16 cellular contexts compared by ENCODE assay signal in genomic region chr9:27338527-27338903, GRCh38. TPM values are rescaled to one million over a fixed set of nuclear protein-coding genes. Genes with fewer than 3 reads are reported as not detected.
DNase-seq lines count a peak whose midpoint lies in the region; ATAC-seq and TF ChIP-seq lines count a peak whose summit lies in the region.
"Had no signal": no experiment of that assay in that cellular context is flagged by ENCODE, and none has a peak within 500 bp of the region (broad histone marks: within the 10 kb centered on the region; RNA-seq: fewer than 3 reads in every experiment).

No MANE protein-coding gene starts in this region.

- DNase-seq in caudate nucleus (lab: John Stamatoyannopoulos, UW): peak in 10 of 61 donors; percentile 21 to 73 (median 42)
- no peak for DNase-seq in right cardiac atrium
- DNase-seq in ovary: no peak
- no peak for DNase-seq in transverse colon
- no peak for DNase-seq in DMS79 treated with DMSO at 0.1 percent for 48 hours (lab: John Stamatoyannopoulos, UW)
- DNase-seq: effector CD4-positive, alpha-beta T cell; GM23248; stimulated activated CD4-positive, alpha-beta T cell treated with anti-CD3 and anti-CD28 coated beads, Interleukin-12 subunit alpha, Interleukin-12 subunit beta, amount 100 ng/mL, for 4 hours; T-cell had no signal

- no peak for TF ChIP-seq EP300 in ovary (IDR thresholded peaks at IDR 0.05)
- TF ChIP-seq EP300 in transverse colon (IDR thresholded peaks at IDR 0.05; ENCODE audit: low read depth): no peak

- no peak for TF ChIP-seq POLR2A in ovary (IDR thresholded peaks at IDR 0.05)
- TF ChIP-seq POLR2A in transverse colon (IDR thresholded peaks at IDR 0.05): no peak

- H3K4me3 ChIP-seq in right cardiac atrium (ENCODE audit: low read length) (no peak overlapping the region), ovary (no peak overlapping the region), transverse colon (no peak overlapping the region)
- H3K4me3 ChIP-seq: BLaER1, GM23248, lung had no signal

- H3K9me3 ChIP-seq in right cardiac atrium (ENCODE audit: control insufficient read depth, low read length) (no peaks in the 10 kb centered on the region), ovary (no peaks in the 10 kb centered on the region), transverse colon (no peaks in the 10 kb centered on the region)

- in situ Hi-C loops in transverse colon (cut with MboI; ENCODE audit: low pct_ligation_motif_present in 1 of 4, low pct_unique_long_range_greater_than_20kb in 1 of 4, low sequenced_read_pairs in 3 of 4): loop anchor here in 1 of 4 donors (10.0 kb wide), 1 partner anchor 206 kb away; no protein-coding TSS in a partner anchor

- H3K27me3 ChIP-seq in right cardiac atrium (ENCODE audit: control insufficient read depth, insufficient read depth): no peaks in the 10 kb centered on the region
- no peaks in the 10 kb centered on the region for H3K27me3 ChIP-seq in ovary
- no peaks in the 10 kb centered on the region for H3K27me3 ChIP-seq in transverse colon
- H3K27me3 ChIP-seq: BLaER1 had no signal

- intact Hi-C loops in right cardiac atrium (cut with DNase I) (loop anchor here in 2 of 4 donors (5.0 to 10.0 kb wide), 2 partner anchors 186 to 214 kb away; partner anchors contain the start of genes IFNK (in 1 of the 2) and MOB3B (in 1 of the 2)), ovary (cut with DNase I) (loop anchor here (2.0 to 5.0 kb wide), 4 partner anchors 98 to 199 kb away; partner anchors contain the start of gene MOB3B (in 3 of the 4)), transverse colon (cut with DNase I; ENCODE audit: low total_unique reads) (no loop called here)

- H3K36me3 ChIP-seq in ovary: no peaks in the 10 kb centered on the region
- no peaks in the 10 kb centered on the region for H3K36me3 ChIP-seq in transverse colon
- H3K36me3 ChIP-seq: BLaER1 had no signal

- H3K4me1 ChIP-seq in right cardiac atrium (ENCODE audit: control insufficient read depth, insufficient read depth, low read length): peaks cover 11% of the 10 kb centered on the region
- H3K4me1 ChIP-seq in ovary (ENCODE audit: insufficient read depth): peaks cover 37% of the 10 kb centered on the region
- peaks cover 25 to 64% (median 37%) of the 10 kb centered on the region in 4 donors for H3K4me1 ChIP-seq in transverse colon

- no peak for TF ChIP-seq CTCF in ovary (IDR thresholded peaks at IDR 0.05)
- no peak for TF ChIP-seq CTCF in transverse colon (IDR thresholded peaks at IDR 0.05)

- WGBS in right cardiac atrium: 38% methylated on average over 9 of the region's 9 CpGs
- 5 to 26% (median 6%) methylated on average over 9 of the region's 9 CpGs for WGBS in ovary, 3 donors
- 61% methylated on average over 9 of the region's 9 CpGs; no CpG with 5 or more reads in 1 of the 2 donors for WGBS in transverse colon (ENCODE audit: low coverage in 1 of 2), 2 donors

- ATAC-seq in right cardiac atrium: peak; percentile 9 to 23
- ATAC-seq in GM21786 (IDR thresholded peaks at IDR 0.05; ENCODE audit: unreplicated experiment): no peak
- ATAC-seq in HG03108 (IDR thresholded peaks at IDR 0.05; ENCODE audit: unreplicated experiment): no peak
- ATAC-seq in GM21528 (IDR thresholded peaks at IDR 0.05; ENCODE audit: low FRiP score, unreplicated experiment): no peak
- ATAC-seq: T-cell had no signal

- peak overlapping the region; percentile 76 for H3K27ac ChIP-seq in caudate nucleus (ENCODE audit: low read depth, low read length)
- no peak overlapping the region for H3K27ac ChIP-seq in right cardiac atrium (ENCODE audit: low read length)
- peak overlapping the region; percentile 57 to 72 for H3K27ac ChIP-seq in ovary
- H3K27ac ChIP-seq in transverse colon: peak overlapping the region; percentile 57 to 71 (median 70)
- H3K27ac ChIP-seq: BLaER1, GM23248, VCaP had no signal

RNA-seq across cellular contexts. Expression of gene EQTN, which starts 41.6 kb away (rescaled TPM):
- total RNA-seq in right cardiac atrium (not detected), ovary (1 to 10 TPM in 3 of 7 donors, under 1 TPM in 4; 0.23 to 2.3 (median 0.95) TPM), transverse colon (1 to 10 TPM in 1 of 4 donors, under 1 TPM in 1, not detected in 2; 0.64 to 1.1 TPM)
- polyA plus RNA-seq in right cardiac atrium (not detected), ovary (1 to 10 TPM in 1 of 2 donors, not detected in 1; 1.0 TPM)
- total RNA-seq: activated T-helper 2 cell treated with anti-CD3 and anti-CD28 coated beads, Interferon-gamma antibody, Interleukin-2, Interleukin-4, amounts not matched to agents 10 μg/mL and 5 μg/mL and 100 μg/mL, durations not matched to agents 14 hours and 24 hours and 36 hours; GM23248; T-cell had no signal
- polyA plus RNA-seq: GM23248 had no signal

Comparison
In these comparisons a context has a peak if more than half of its experiments do, and no peak if none do; other contexts are left out.
1. ATAC-seq: peak in right cardiac atrium (2 of 2); none in GM21786 (single experiment), HG03108 (single experiment) and GM21528 (single experiment).